1 cellular context compared by ENCODE assay signal in genomic region chr3:170778240-170779217, GRCh38.
TF ChIP-seq lines count a peak whose summit lies in the region.

No MANE protein-coding gene starts in this region.

TF ChIP-seq in K562, 482 proteins besides CTCF, POLR2A, EP300 and RAD21 (continued from another document and continues in another):
- TF ChIP-seq, protein P1, sequence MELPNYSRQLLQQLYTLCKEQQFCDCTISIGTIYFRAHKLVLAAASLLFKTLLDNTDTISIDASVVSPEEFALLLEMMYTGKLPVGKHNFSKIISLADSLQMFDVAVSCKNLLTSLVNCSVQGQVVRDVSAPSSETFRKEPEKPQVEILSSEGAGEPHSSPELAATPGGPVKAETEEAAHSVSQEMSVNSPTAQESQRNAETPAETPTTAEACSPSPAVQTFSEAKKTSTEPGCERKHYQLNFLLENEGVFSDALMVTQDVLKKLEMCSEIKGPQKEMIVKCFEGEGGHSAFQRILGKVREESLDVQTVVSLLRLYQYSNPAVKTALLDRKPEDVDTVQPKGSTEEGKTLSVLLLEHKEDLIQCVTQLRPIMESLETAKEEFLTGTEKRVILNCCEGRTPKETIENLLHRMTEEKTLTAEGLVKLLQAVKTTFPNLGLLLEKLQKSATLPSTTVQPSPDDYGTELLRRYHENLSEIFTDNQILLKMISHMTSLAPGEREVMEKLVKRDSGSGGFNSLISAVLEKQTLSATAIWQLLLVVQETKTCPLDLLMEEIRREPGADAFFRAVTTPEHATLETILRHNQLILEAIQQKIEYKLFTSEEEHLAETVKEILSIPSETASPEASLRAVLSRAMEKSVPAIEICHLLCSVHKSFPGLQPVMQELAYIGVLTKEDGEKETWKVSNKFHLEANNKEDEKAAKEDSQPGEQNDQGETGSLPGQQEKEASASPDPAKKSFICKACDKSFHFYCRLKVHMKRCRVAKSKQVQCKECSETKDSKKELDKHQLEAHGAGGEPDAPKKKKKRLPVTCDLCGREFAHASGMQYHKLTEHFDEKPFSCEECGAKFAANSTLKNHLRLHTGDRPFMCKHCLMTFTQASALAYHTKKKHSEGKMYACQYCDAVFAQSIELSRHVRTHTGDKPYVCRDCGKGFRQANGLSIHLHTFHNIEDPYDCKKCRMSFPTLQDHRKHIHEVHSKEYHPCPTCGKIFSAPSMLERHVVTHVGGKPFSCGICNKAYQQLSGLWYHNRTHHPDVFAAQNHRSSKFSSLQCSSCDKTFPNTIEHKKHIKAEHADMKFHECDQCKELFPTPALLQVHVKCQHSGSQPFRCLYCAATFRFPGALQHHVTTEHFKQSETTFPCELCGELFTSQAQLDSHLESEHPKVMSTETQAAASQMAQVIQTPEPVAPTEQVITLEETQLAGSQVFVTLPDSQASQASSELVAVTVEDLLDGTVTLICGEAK (IDR thresholded peaks at IDR 0.05): 0 out of 2 replicates have a peak, but pooled peaks have one; percentile 9
- TF ChIP-seq, protein P1 (CRISPR knock-in tag; IDR thresholded peaks at IDR 0.05): no peak
- peak; percentile 77 for TF ChIP-seq NFIC (IDR thresholded peaks at IDR 0.05)
- peak; percentile 75; the same call in 1 of the 2 replicates for TF ChIP-seq ZNF589 (CRISPR knock-in tag; IDR thresholded peaks at IDR 0.05; ENCODE audit: low read depth)
- TF ChIP-seq HMBOX1 (IDR thresholded peaks at IDR 0.05): peak; percentile 97
- peak; percentile 44; the same call in 1 of the 2 replicates for TF ChIP-seq HINFP (tag; conservative IDR thresholded peaks at IDR 0.05; ENCODE audit: low read depth)
- no peak for TF ChIP-seq MTF1 (CRISPR knock-in tag; IDR thresholded peaks at IDR 0.05; ENCODE audit: borderline replicate concordance)
- peak; percentile 82 for TF ChIP-seq FOXM1 (IDR thresholded peaks at IDR 0.05; ENCODE audit: low read depth)
- TF ChIP-seq FOXM1 (CRISPR knock-in tag; IDR thresholded peaks at IDR 0.05; ENCODE audit: low read depth): no peak
- TF ChIP-seq PURB (CRISPR knock-in tag; IDR thresholded peaks at IDR 0.05; ENCODE audit: low read depth): no peak
- no peak for TF ChIP-seq PHB2 (IDR thresholded peaks at IDR 0.05; ENCODE audit: low read depth)
- TF ChIP-seq RAD51 (IDR thresholded peaks at IDR 0.05; ENCODE audit: borderline replicate concordance, low read depth): peak; percentile 6; the same call in 1 of the 2 replicates
- no peak for TF ChIP-seq KAT7 (CRISPR knock-in tag; IDR thresholded peaks at IDR 0.05; ENCODE audit: borderline replicate concordance)
- TF ChIP-seq, protein P2, sequence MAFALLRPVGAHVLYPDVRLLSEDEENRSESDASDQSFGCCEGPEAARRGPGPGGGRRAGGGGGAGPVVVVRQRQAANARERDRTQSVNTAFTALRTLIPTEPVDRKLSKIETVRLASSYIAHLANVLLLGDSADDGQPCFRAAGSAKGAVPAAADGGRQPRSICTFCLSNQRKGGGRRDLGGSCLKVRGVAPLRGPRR (CRISPR knock-in tag; IDR thresholded peaks at IDR 0.05): no peak; the same call in 1 of the 2 replicates
- TF ChIP-seq HNRNPL (IDR thresholded peaks at IDR 0.05; ENCODE audit: low read depth, low read length): 0 out of 2 replicates have a peak, but pooled peaks have one; percentile 21
- peak; percentile 81 for TF ChIP-seq ATF7 (IDR thresholded peaks at IDR 0.05)
- TF ChIP-seq NEUROD1 (IDR thresholded peaks at IDR 0.05; ENCODE audit: borderline replicate concordance, low read depth, low read length, partially characterized antibody): peak; percentile 72
- 0 out of 2 replicates have a peak, but pooled peaks have one; percentile 7 for TF ChIP-seq GABPA (tag; conservative IDR thresholded peaks at IDR 0.05; ENCODE audit: low read depth)
- peak; percentile 86 for TF ChIP-seq HDAC2 (IDR thresholded peaks at IDR 0.05)
- TF ChIP-seq YBX1 (IDR thresholded peaks at IDR 0.05): no peak
- 0 out of 2 replicates have a peak, but pooled peaks have one; percentile 23 for TF ChIP-seq ELF1 (tag; IDR thresholded peaks at IDR 0.05)
- peak; percentile 97 for TF ChIP-seq HDAC3 (IDR thresholded peaks at IDR 0.05; ENCODE audit: borderline replicate concordance, partially characterized antibody)
- peak; percentile 48; the same call in 1 of the 2 replicates for TF ChIP-seq ZNF274 (IDR thresholded peaks at IDR 0.05; ENCODE audit: borderline replicate concordance, low read depth, low read length)
- peak; percentile 70; the same call in 1 of the 2 replicates for TF ChIP-seq ESRRA (IDR thresholded peaks at IDR 0.05; ENCODE audit: borderline replicate concordance, low read depth)
- no peak for TF ChIP-seq PHF20 (IDR thresholded peaks at IDR 0.05; ENCODE audit: partially characterized antibody)
- TF ChIP-seq DACH1 (IDR thresholded peaks at IDR 0.05; ENCODE audit: partially characterized antibody): peak; percentile 94
- peak; percentile 97 for TF ChIP-seq GATAD2A (IDR thresholded peaks at IDR 0.05)
- 0 out of 2 replicates have a peak, but pooled peaks have one; percentile 4 for TF ChIP-seq BHLHE40 (IDR thresholded peaks at IDR 0.05; ENCODE audit: low read length)
- TF ChIP-seq PBX2 (CRISPR knock-in tag; IDR thresholded peaks at IDR 0.05; ENCODE audit: low read depth): no peak
- TF ChIP-seq PBX2 (tag; conservative IDR thresholded peaks at IDR 0.05; ENCODE audit: low read depth): no peak
- no peak for TF ChIP-seq KLF1 (tag; IDR thresholded peaks at IDR 0.05)
- TF ChIP-seq TOE1 (IDR thresholded peaks at IDR 0.05; ENCODE audit: borderline replicate concordance): peak; percentile 63
- no peak for TF ChIP-seq TOE1 (CRISPR knock-in tag; IDR thresholded peaks at IDR 0.05; ENCODE audit: borderline replicate concordance, low read depth)
- TF ChIP-seq CLOCK (CRISPR knock-in tag; IDR thresholded peaks at IDR 0.05; ENCODE audit: borderline replicate concordance): no peak; the same call in 1 of the 2 replicates
- TF ChIP-seq JUND (IDR thresholded peaks at IDR 0.05; ENCODE audit: borderline replicate concordance, low read depth, low read length): peak; percentile 72
- TF ChIP-seq JUND (tag; IDR thresholded peaks at IDR 0.05; ENCODE audit: borderline replicate concordance, low read depth, low read length): peak; percentile 65; the same call in 1 of the 3 replicates
- 0 out of 4 replicates have a peak, but pooled peaks of 1 of the 2 experiments have one; percentile 59 for TF ChIP-seq NONO (IDR thresholded peaks at IDR 0.05; ENCODE audit: low read depth in 2 of 2, low read length in 1 of 2)
- TF ChIP-seq, protein P3, sequence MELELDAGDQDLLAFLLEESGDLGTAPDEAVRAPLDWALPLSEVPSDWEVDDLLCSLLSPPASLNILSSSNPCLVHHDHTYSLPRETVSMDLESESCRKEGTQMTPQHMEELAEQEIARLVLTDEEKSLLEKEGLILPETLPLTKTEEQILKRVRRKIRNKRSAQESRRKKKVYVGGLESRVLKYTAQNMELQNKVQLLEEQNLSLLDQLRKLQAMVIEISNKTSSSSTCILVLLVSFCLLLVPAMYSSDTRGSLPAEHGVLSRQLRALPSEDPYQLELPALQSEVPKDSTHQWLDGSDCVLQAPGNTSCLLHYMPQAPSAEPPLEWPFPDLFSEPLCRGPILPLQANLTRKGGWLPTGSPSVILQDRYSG (tag; conservative IDR thresholded peaks at IDR 0.05; ENCODE audit: low read depth): no peak; the same call in 1 of the 2 replicates
- TF ChIP-seq HIVEP1 (CRISPR knock-in tag; IDR thresholded peaks at IDR 0.05): peak; percentile 62; the same call in 1 of the 2 replicates
- peak; percentile 59; the same call in 1 of the 2 replicates for TF ChIP-seq ZNF668 (CRISPR knock-in tag; IDR thresholded peaks at IDR 0.05)
- peak; percentile 54 to 88; a peak in 3 of 4 replicates for TF ChIP-seq TRIM24 (IDR thresholded peaks at IDR 0.05)
- TF ChIP-seq HEY1 (CRISPR knock-in tag; IDR thresholded peaks at IDR 0.05; ENCODE audit: borderline replicate concordance): no peak
- 0 out of 2 replicates have a peak, but pooled peaks have one; percentile 24 for TF ChIP-seq SMAD3 (CRISPR knock-in tag; conservative IDR thresholded peaks at IDR 0.05)
- no peak; the same call in 1 of the 2 replicates for TF ChIP-seq SMARCC2 (IDR thresholded peaks at IDR 0.05; ENCODE audit: low read depth)
- TF ChIP-seq SP2 (IDR thresholded peaks at IDR 0.05; ENCODE audit: extremely low read depth, low read depth, low read length, poor library complexity, severe bottlenecking): no peak
- TF ChIP-seq BCL6 (CRISPR knock-in tag; IDR thresholded peaks at IDR 0.05): peak; percentile 49
- peak; percentile 87 for TF ChIP-seq MECOM (CRISPR knock-in tag; IDR thresholded peaks at IDR 0.05)
